In the genomic region with DNA sequence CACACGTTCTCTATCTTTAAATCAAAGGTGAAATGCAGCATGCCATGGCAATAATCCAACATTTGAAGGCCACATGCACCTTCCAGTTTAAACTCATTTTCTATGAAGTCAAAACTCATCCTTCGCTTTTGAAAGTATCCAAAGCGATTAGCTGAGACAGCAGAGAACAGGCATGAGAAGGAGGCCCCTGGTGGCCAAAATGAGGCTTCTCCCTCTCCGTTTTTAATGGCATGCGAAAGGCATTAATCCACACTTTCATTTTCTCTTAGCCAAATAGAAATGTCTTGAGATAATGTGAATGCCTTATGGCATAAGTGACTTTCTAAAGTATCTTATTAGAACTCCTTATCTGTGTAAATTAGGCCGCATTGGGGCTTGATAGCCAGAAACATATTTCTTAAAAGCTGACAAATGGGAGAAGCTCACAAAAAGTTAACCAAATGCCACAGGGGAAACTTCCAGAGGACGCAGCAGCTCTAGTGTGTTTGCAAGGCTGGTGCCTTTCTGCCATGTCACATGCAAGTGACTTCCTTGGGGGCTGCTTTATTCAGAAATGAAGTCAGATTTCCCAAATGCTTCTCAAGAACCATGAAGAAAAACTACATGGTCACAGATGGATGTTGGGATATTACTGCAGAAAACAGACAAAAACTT, we compare ENCODE assay signal across 8 cellular contexts.
DNase-seq lines count a peak whose midpoint lies in the region; ATAC-seq and TF ChIP-seq lines count a peak whose summit lies in the region.

No MANE protein-coding gene starts in this region.

- no peaks in the 10 kb centered on the region for H3K9me3 Mint-ChIP-seq in Calu3 (ENCODE audit: low read depth, unreplicated experiment)

- H3K27me3 Mint-ChIP-seq in Calu3 (ENCODE audit: unreplicated experiment), result no peaks in the 10 kb centered on the region

- no peak overlapping the region for H3K4me3 ChIP-seq in lung

- peak; percentile 14 for TF ChIP-seq CTCF in lung (IDR thresholded peaks at IDR 0.05; ENCODE audit: control extremely low read depth, extremely low read depth)
- no peak for TF ChIP-seq CTCF in Calu3 (IDR thresholded peaks at IDR 0.05; ENCODE audit: unreplicated experiment)

- no peaks in the 10 kb centered on the region for H3K4me1 ChIP-seq in lung (ENCODE audit: control insufficient read depth in 2 of 2, insufficient read depth in 2 of 2, low read length in 2 of 2)

- WGBS in lung, 2 donors, result 32 to 48% methylated on average over 7 of the region's 7 CpGs

- H3K36me3 Mint-ChIP-seq in Calu3 (ENCODE audit: insufficient read depth, unreplicated experiment), result no peaks in the 10 kb centered on the region

- peak; percentile 60 for ATAC-seq in HG03175 (IDR thresholded peaks at IDR 0.05; ENCODE audit: unreplicated experiment)
- peak; percentile 62 for ATAC-seq in lung (ENCODE audit: insufficient read depth, low FRiP score)

- H3K4me3 Mint-ChIP-seq in Calu3 (ENCODE audit: low read depth, unreplicated experiment), result no peak overlapping the region

- intact Hi-C loops in Calu3 (cut with micrococcal nuclease; ENCODE audit: unreplicated experiment), result loop anchor here (2.0 kb wide), 1 partner anchor 76 kb away; no protein-coding TSS in a partner anchor

- no peaks in the 10 kb centered on the region for H3K9me3 ChIP-seq in lung (ENCODE audit: control insufficient read depth in 2 of 2, insufficient read depth in 1 of 2, low read length in 1 of 2)

- peak; percentile 38 for DNase-seq in DMS53 (lab: John Stamatoyannopoulos, UW)
- peak; percentile 22 for DNase-seq in astrocyte of the hippocampus (ENCODE audit: low read depth, low spot score)
- no peak for DNase-seq in lung (ENCODE audit: low spot score)
- no peak for DNase-seq in DMS79 (lab: John Stamatoyannopoulos, UW)
- DNase-seq in SKM-1 treated with dmso at 0.1 percent for 144 hours (lab: John Stamatoyannopoulos, UW; ENCODE audit: unreplicated experiment), result no peak
- no peak for DNase-seq in Calu3
- DNase-seq in COLO668 (lab: John Stamatoyannopoulos, UW; ENCODE audit: unreplicated experiment), result no peak

- CTCF ChIA-PET in Calu3 (lab: Charles Lee), result interaction anchor here (0.8 kb wide), 1 partner anchor 206 kb away, joined by 3 read pairs; no protein-coding TSS in a partner anchor

- no peaks in the 10 kb centered on the region for H3K27me3 ChIP-seq in lung (ENCODE audit: control insufficient read depth, insufficient read depth)

- H3K36me3 ChIP-seq in lung (ENCODE audit: control insufficient read depth in 2 of 2, insufficient read depth in 2 of 2, low read length in 2 of 2), result no peaks in the 10 kb centered on the region

- H3K4me1 Mint-ChIP-seq in Calu3 (ENCODE audit: low read depth, unreplicated experiment), result no peaks in the 10 kb centered on the region

- BruUV-seq in Calu3 (replicated peaks; lab: Mats Ljungman, UMichigan), result no TSS peak

- no peak overlapping the region for H3K27ac Mint-ChIP-seq in Calu3 (ENCODE audit: unreplicated experiment)

- no peak overlapping the region for H3K27ac ChIP-seq in lung (ENCODE audit: low read depth in 1 of 2, low read length in 1 of 2)

Comparison
In these comparisons a context has a peak if more than half of its experiments do, and no peak if none do; other contexts are left out.
1. DNase-seq: peak in DMS53 (single experiment) and astrocyte of the hippocampus (single experiment); none in lung (single experiment), DMS79 (single experiment), SKM-1 treated with dmso at 0.1 percent for 144 hours (single experiment), Calu3 (single experiment) and COLO668 (single experiment).